In the genomic region with DNA sequence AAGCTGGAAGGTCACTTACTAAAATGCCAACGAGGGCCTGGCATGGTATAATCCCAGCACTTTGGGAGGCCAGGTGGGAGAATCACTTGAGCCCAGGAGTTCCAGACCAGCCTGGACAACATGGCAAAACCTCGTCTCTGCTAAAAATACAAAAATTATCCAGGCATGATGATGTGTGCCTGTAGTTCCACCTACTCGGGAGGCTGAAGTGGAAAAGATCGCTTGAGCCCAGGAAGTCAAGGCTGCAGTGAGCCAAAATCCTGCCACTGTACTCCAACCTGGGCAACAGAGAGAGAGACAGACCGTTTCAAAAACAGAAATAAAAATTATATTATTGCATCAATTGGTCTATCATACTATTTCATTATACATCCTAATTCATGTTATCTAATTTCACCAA, we compare ENCODE assay signal across 27 cellular contexts.
"Had no signal": no experiment of that assay in that cellular context is flagged by ENCODE, and none has a peak within 500 bp of the region (broad histone marks: within the 10 kb centered on the region; RNA-seq: fewer than 3 reads in every experiment).

No MANE protein-coding gene starts in this region.

- FAIRE-seq: colon, endometrium, endothelial cell of umbilical vein had no signal

- H3K4me1 ChIP-seq: colonic mucosa, foreskin keratinocyte, gastroesophageal sphincter had no signal

- H3K27me3 ChIP-seq: colonic mucosa, dorsolateral prefrontal cortex, esophagus muscularis mucosa, esophagus squamous epithelium, foreskin keratinocyte, gastrocnemius medialis, gastroesophageal sphincter, heart left ventricle, heart right ventricle had no signal

- H3K27ac ChIP-seq: colonic mucosa, coronary artery, dorsolateral prefrontal cortex, epithelial cell of prostate, esophagus muscularis mucosa, esophagus squamous epithelium, foreskin keratinocyte, gastrocnemius medialis, gastroesophageal sphincter, heart left ventricle, heart right ventricle had no signal

- DNase-seq: colonic mucosa; cortex of kidney; dermis blood vessel endothelial cell; dorsolateral prefrontal cortex; effector CD4-positive, alpha-beta T cell; effector CD8-positive, alpha-beta T cell; effector memory CD4-positive, alpha-beta T cell; effector memory CD8-positive, alpha-beta T cell; endodermal cell; erythroblast; esophagus squamous epithelium; foreskin fibroblast; foreskin keratinocyte; foreskin melanocyte; gastrocnemius medialis; glutamatergic neuron; head of caudate nucleus; heart left ventricle; heart right ventricle had no signal

- H3K9me3 ChIP-seq: colonic mucosa, esophagus muscularis mucosa, esophagus squamous epithelium, gastrocnemius medialis, gastroesophageal sphincter, heart left ventricle, heart right ventricle had no signal

- ATAC-seq: effector memory CD8-positive, alpha-beta T cell; esophagus mucosa; foreskin keratinocyte; gastrocnemius medialis; gastroesophageal sphincter; heart left ventricle; heart right ventricle had no signal

- H3K36me3 ChIP-seq: colonic mucosa had no signal

- H3K4me3 ChIP-seq: colonic mucosa, coronary artery, dorsolateral prefrontal cortex, esophagus muscularis mucosa, esophagus squamous epithelium, gastrocnemius medialis, gastroesophageal sphincter, heart left ventricle, heart right ventricle had no signal
